33 cellular contexts compared by ENCODE assay signal in the genomic region with DNA sequence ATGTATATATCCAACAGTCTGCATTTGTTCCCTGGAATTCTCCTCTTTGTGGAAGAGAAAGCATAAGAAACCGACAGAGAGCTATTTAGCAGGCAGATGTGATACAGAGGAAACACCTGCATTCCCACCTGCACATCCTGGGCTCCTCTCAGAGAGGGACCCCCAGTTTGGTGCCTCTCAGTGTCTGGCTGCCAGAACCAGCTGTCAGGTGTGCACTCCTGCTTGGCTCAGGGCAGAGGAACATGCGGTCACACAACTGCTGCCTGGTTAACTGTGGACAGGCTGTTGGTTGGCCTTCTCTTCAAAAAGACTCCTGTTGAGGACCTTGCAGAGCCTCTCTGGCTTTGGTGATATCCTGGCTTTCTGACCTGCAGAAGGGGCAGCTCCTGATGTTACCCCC. TPM values are rescaled to one million over a fixed set of nuclear protein-coding genes. Genes with fewer than 3 reads are reported as not detected.
"Had no signal": no experiment of that assay in that cellular context is flagged by ENCODE, and none has a peak within 500 bp of the region (broad histone marks: within the 10 kb centered on the region; RNA-seq: fewer than 3 reads in every experiment).

No MANE protein-coding gene starts in this region.

- H3K4me1 Mint-ChIP-seq: activated B cell treated with CpG ODN at 0.5 μM for 24 hours; activated naive CD4-positive, alpha-beta T cell treated with anti-CD3 and anti-CD28 coated beads, Interleukin-2, amount 50 U/mL, for 24 hours had no signal

- H3K36me3 Mint-ChIP-seq: activated naive CD4-positive, alpha-beta T cell treated with anti-CD3 and anti-CD28 coated beads, Interleukin-2, amount 50 U/mL, for 24 hours; activated naive CD8-positive, alpha-beta T cell treated with anti-CD3 and anti-CD28 coated beads for 36 hours had no signal

- H3K27me3 ChIP-seq: adrenal gland, body of pancreas, foreskin keratinocyte, gastrocnemius medialis, heart left ventricle had no signal

- H3K4me1 ChIP-seq: adrenal gland, esophagus muscularis mucosa, gastrocnemius medialis had no signal

- H3K27ac ChIP-seq: adrenal gland, body of pancreas, esophagus muscularis mucosa, foreskin keratinocyte, heart left ventricle, WERI-Rb-1 had no signal

- ATAC-seq: activated CD4-positive, CD25-positive, alpha-beta regulatory T cell treated with anti-CD3 and anti-CD28 coated beads, Interleukin-2, amount 50 U/mL, for 24 hours; activated CD8-positive, alpha-beta T cell treated with anti-CD3 and anti-CD28 coated beads for 36 hours; activated naive CD8-positive, alpha-beta T cell treated with anti-CD3 and anti-CD28 coated beads, Interleukin-2, amount 50 U/mL, for 24 hours; activated T-cell treated with anti-CD3 and anti-CD28 coated beads, Interleukin-2, amount 50 U/mL, for 4 hours; body of pancreas; effector memory CD8-positive, alpha-beta T cell; foreskin keratinocyte; gastrocnemius medialis; heart left ventricle had no signal

- H3K4me3 ChIP-seq: adrenal gland, body of pancreas, esophagus muscularis mucosa, gastrocnemius medialis, heart left ventricle had no signal

- H3K27ac Mint-ChIP-seq: activated B cell treated with CpG ODN at 0.5 μM for 24 hours; activated CD8-positive, alpha-beta T cell treated with anti-CD3 and anti-CD28 coated beads for 36 hours; activated naive CD4-positive, alpha-beta T cell treated with anti-CD3 and anti-CD28 coated beads for 36 hours; activated naive CD4-positive, alpha-beta T cell treated with anti-CD3 and anti-CD28 coated beads, Interleukin-2, amount 50 U/mL, for 24 hours; activated naive CD8-positive, alpha-beta T cell treated with anti-CD3 and anti-CD28 coated beads for 36 hours; activated naive CD8-positive, alpha-beta T cell treated with anti-CD3 and anti-CD28 coated beads, Interleukin-2, amount 50 U/mL, for 24 hours; activated T-helper 1 cell treated with anti-CD3 and anti-CD28 coated beads, Interleukin-12 subunit alpha, Interleukin-12 subunit beta, Interleukin-2, Interleukin-4 antibody, amounts not matched to agents 30 ng/mL and 10 ng/mL and 1 ng/mL, durations not matched to agents 14 hours and 24 hours and 36 hours; activated T-helper 2 cell treated with anti-CD3 and anti-CD28 coated beads, Interferon-gamma antibody, Interleukin-2, Interleukin-4, amounts not matched to agents 10 μg/mL and 5 μg/mL and 100 μg/mL, durations not matched to agents 14 hours and 24 hours and 36 hours; effector memory CD8-positive, alpha-beta T cell had no signal

- DNase-seq: activated B cell treated with CpG ODN at 0.5 μM for 24 hours; activated CD4-positive, alpha-beta T cell treated with anti-CD3 and anti-CD28 coated beads for 48 hours; activated CD4-positive, alpha-beta T cell treated with anti-CD3 and anti-CD28 coated beads, Interleukin-2, amount 50 U/mL, for 1 hour; activated CD4-positive, alpha-beta T cell treated with anti-CD3 and anti-CD28 coated beads, Interleukin-2, amount 50 U/mL, for 48 hours; activated CD8-positive, alpha-beta memory T cell treated with anti-CD3 and anti-CD28 coated beads for 24 hours; activated CD8-positive, alpha-beta T cell treated with anti-CD3 and anti-CD28 coated beads for 36 hours; activated effector memory CD4-positive, alpha-beta T cell treated with anti-CD3 and anti-CD28 coated beads, Interleukin-2, amount 50 U/mL, for 16 hours; activated naive CD4-positive, alpha-beta T cell treated with anti-CD3 and anti-CD28 coated beads for 36 hours; activated naive CD8-positive, alpha-beta T cell treated with anti-CD3 and anti-CD28 coated beads for 36 hours; activated naive CD8-positive, alpha-beta T cell treated with anti-CD3 and anti-CD28 coated beads, Interleukin-2, amount 50 U/mL, for 24 hours; activated T-cell treated with anti-CD3 and anti-CD28 coated beads, Interleukin-2, amount 50 U/mL, for 4 hours; adrenal gland; amygdala; aorta; body of pancreas; caudate nucleus; cortex of kidney; dermis blood vessel endothelial cell; effector CD4-positive, alpha-beta T cell; effector memory CD8-positive, alpha-beta T cell; erythroblast; foreskin keratinocyte; gastrocnemius medialis; glutamatergic neuron; heart left ventricle; hypothalamus; T1000; WERI-Rb-1 had no signal

- H3K9me3 ChIP-seq: adrenal gland, body of pancreas, esophagus muscularis mucosa, gastrocnemius medialis, heart left ventricle had no signal

- H3K27me3 Mint-ChIP-seq: activated naive CD4-positive, alpha-beta T cell treated with anti-CD3 and anti-CD28 coated beads, Interleukin-2, amount 50 U/mL, for 24 hours had no signal

- H3K36me3 ChIP-seq: adrenal gland, esophagus muscularis mucosa, gastrocnemius medialis, heart left ventricle, WERI-Rb-1 had no signal

- H3K9me3 Mint-ChIP-seq: activated B cell treated with CpG ODN at 0.5 μM for 24 hours; activated CD8-positive, alpha-beta T cell treated with anti-CD3 and anti-CD28 coated beads for 36 hours; activated naive CD4-positive, alpha-beta T cell treated with anti-CD3 and anti-CD28 coated beads for 36 hours; activated naive CD4-positive, alpha-beta T cell treated with anti-CD3 and anti-CD28 coated beads, Interleukin-2, amount 50 U/mL, for 24 hours; activated naive CD8-positive, alpha-beta T cell treated with anti-CD3 and anti-CD28 coated beads for 36 hours; activated naive CD8-positive, alpha-beta T cell treated with anti-CD3 and anti-CD28 coated beads, Interleukin-2, amount 50 U/mL, for 24 hours; activated T-cell treated with anti-CD3 and anti-CD28 coated beads, Interleukin-2, amount 50 U/mL, for 4 hours; activated T-helper 1 cell treated with anti-CD3 and anti-CD28 coated beads, Interleukin-12 subunit alpha, Interleukin-12 subunit beta, Interleukin-2, Interleukin-4 antibody, amounts not matched to agents 30 ng/mL and 10 ng/mL and 1 ng/mL, durations not matched to agents 14 hours and 24 hours and 36 hours; activated T-helper 2 cell treated with anti-CD3 and anti-CD28 coated beads, Interferon-gamma antibody, Interleukin-2, Interleukin-4, amounts not matched to agents 10 μg/mL and 5 μg/mL and 100 μg/mL, durations not matched to agents 14 hours and 24 hours and 36 hours; effector memory CD8-positive, alpha-beta T cell had no signal

- H3K4me3 Mint-ChIP-seq: activated B cell treated with CpG ODN at 0.5 μM for 24 hours; activated CD8-positive, alpha-beta T cell treated with anti-CD3 and anti-CD28 coated beads for 36 hours; activated naive CD4-positive, alpha-beta T cell treated with anti-CD3 and anti-CD28 coated beads for 36 hours; activated naive CD4-positive, alpha-beta T cell treated with anti-CD3 and anti-CD28 coated beads, Interleukin-2, amount 50 U/mL, for 24 hours; activated naive CD8-positive, alpha-beta T cell treated with anti-CD3 and anti-CD28 coated beads for 36 hours; activated naive CD8-positive, alpha-beta T cell treated with anti-CD3 and anti-CD28 coated beads, Interleukin-2, amount 50 U/mL, for 24 hours; activated T-cell treated with anti-CD3 and anti-CD28 coated beads, Interleukin-2, amount 50 U/mL, for 4 hours; activated T-helper 1 cell treated with anti-CD3 and anti-CD28 coated beads, Interleukin-12 subunit alpha, Interleukin-12 subunit beta, Interleukin-2, Interleukin-4 antibody, amounts not matched to agents 30 ng/mL and 10 ng/mL and 1 ng/mL, durations not matched to agents 14 hours and 24 hours and 36 hours; effector memory CD8-positive, alpha-beta T cell had no signal

RNA-seq across cellular contexts. Expression of gene ITGB6, which starts 54.6 kb away (rescaled TPM):
- total RNA-seq: activated B cell treated with CpG ODN at 0.5 μM for 24 hours; activated CD8-positive, alpha-beta T cell treated with anti-CD3 and anti-CD28 coated beads for 36 hours; activated naive CD4-positive, alpha-beta T cell treated with anti-CD3 and anti-CD28 coated beads for 36 hours; activated naive CD8-positive, alpha-beta T cell treated with anti-CD3 and anti-CD28 coated beads for 36 hours; activated T-cell treated with anti-CD3 and anti-CD28 coated beads, Interleukin-2, amount 50 U/mL, for 4 hours; activated T-helper 1 cell treated with anti-CD3 and anti-CD28 coated beads, Interleukin-12 subunit alpha, Interleukin-12 subunit beta, Interleukin-2, Interleukin-4 antibody, amounts not matched to agents 30 ng/mL and 10 ng/mL and 1 ng/mL, durations not matched to agents 14 hours and 24 hours and 36 hours; activated T-helper 2 cell treated with anti-CD3 and anti-CD28 coated beads, Interferon-gamma antibody, Interleukin-2, Interleukin-4, amounts not matched to agents 10 μg/mL and 5 μg/mL and 100 μg/mL, durations not matched to agents 14 hours and 24 hours and 36 hours had no signal
